2 cellular contexts compared by ENCODE assay signal in the genomic region with DNA sequence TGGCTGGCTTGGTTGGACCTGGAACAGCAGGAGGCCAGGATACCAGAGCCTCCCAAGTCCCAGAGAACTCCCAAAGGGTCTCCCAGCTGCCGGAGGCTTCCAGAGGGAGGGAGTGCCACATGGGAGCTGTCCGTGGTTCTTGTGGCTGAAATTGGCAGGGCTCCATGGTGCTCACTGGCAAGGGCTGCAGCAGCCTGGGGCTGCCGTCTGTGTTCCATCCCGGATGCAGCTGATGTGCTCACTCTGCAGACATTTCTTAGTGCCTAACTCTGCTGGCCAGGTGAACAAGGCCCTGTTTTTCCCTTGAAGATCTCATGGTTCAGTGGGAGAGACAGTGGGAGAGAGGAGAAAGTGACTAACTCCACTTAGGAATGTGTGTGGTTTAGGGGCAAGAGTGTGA.
A peak's percentile ranks its signal among the peaks of the same experiment; 100 is the strongest.
TF ChIP-seq lines count a peak whose summit lies in the region.

No MANE protein-coding gene starts in this region.

TF ChIP-seq in HCT116, 20 proteins besides CTCF, POLR2A, EP300 and RAD21 (continued from another document):
- TF ChIP-seq, protein P1, sequence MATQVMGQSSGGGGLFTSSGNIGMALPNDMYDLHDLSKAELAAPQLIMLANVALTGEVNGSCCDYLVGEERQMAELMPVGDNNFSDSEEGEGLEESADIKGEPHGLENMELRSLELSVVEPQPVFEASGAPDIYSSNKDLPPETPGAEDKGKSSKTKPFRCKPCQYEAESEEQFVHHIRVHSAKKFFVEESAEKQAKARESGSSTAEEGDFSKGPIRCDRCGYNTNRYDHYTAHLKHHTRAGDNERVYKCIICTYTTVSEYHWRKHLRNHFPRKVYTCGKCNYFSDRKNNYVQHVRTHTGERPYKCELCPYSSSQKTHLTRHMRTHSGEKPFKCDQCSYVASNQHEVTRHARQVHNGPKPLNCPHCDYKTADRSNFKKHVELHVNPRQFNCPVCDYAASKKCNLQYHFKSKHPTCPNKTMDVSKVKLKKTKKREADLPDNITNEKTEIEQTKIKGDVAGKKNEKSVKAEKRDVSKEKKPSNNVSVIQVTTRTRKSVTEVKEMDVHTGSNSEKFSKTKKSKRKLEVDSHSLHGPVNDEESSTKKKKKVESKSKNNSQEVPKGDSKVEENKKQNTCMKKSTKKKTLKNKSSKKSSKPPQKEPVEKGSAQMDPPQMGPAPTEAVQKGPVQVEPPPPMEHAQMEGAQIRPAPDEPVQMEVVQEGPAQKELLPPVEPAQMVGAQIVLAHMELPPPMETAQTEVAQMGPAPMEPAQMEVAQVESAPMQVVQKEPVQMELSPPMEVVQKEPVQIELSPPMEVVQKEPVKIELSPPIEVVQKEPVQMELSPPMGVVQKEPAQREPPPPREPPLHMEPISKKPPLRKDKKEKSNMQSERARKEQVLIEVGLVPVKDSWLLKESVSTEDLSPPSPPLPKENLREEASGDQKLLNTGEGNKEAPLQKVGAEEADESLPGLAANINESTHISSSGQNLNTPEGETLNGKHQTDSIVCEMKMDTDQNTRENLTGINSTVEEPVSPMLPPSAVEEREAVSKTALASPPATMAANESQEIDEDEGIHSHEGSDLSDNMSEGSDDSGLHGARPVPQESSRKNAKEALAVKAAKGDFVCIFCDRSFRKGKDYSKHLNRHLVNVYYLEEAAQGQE (IDR thresholded peaks at IDR 0.05; ENCODE audit: low read depth): peak; percentile 79
TF ChIP-seq in HCT116: peak in this region for 1.

TF ChIP-seq in WTC11, 78 proteins besides CTCF, POLR2A, EP300 and RAD21:
- TF ChIP-seq AR (CRISPR knock-in tag; IDR thresholded peaks at IDR 0.05) (no peak), TEAD1 (CRISPR knock-in tag; IDR thresholded peaks at IDR 0.05) (0 out of 2 replicates have a peak, but pooled peaks have one; percentile 16), ZNF121 (CRISPR knock-in tag; IDR thresholded peaks at IDR 0.05) (0 out of 2 replicates have a peak, but pooled peaks have one; percentile 19)
- TF ChIP-seq, protein P2, sequence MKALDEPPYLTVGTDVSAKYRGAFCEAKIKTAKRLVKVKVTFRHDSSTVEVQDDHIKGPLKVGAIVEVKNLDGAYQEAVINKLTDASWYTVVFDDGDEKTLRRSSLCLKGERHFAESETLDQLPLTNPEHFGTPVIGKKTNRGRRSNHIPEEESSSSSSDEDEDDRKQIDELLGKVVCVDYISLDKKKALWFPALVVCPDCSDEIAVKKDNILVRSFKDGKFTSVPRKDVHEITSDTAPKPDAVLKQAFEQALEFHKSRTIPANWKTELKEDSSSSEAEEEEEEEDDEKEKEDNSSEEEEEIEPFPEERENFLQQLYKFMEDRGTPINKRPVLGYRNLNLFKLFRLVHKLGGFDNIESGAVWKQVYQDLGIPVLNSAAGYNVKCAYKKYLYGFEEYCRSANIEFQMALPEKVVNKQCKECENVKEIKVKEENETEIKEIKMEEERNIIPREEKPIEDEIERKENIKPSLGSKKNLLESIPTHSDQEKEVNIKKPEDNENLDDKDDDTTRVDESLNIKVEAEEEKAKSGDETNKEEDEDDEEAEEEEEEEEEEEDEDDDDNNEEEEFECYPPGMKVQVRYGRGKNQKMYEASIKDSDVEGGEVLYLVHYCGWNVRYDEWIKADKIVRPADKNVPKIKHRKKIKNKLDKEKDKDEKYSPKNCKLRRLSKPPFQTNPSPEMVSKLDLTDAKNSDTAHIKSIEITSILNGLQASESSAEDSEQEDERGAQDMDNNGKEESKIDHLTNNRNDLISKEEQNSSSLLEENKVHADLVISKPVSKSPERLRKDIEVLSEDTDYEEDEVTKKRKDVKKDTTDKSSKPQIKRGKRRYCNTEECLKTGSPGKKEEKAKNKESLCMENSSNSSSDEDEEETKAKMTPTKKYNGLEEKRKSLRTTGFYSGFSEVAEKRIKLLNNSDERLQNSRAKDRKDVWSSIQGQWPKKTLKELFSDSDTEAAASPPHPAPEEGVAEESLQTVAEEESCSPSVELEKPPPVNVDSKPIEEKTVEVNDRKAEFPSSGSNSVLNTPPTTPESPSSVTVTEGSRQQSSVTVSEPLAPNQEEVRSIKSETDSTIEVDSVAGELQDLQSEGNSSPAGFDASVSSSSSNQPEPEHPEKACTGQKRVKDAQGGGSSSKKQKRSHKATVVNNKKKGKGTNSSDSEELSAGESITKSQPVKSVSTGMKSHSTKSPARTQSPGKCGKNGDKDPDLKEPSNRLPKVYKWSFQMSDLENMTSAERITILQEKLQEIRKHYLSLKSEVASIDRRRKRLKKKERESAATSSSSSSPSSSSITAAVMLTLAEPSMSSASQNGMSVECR (CRISPR knock-in tag; IDR thresholded peaks at IDR 0.05; ENCODE audit: borderline replicate concordance): peak; percentile 38; the same call in 1 of the 2 replicates
